ENCODE assay signal across 3 cellular contexts in genomic region chr9:76218868-76219462, GRCh38.
TF ChIP-seq lines count a peak whose summit lies in the region.

No MANE protein-coding gene starts in this region.

TF ChIP-seq in A549, 52 proteins besides CTCF, POLR2A, EP300 and RAD21 (continued from another document):
- TF ChIP-seq MAFK (IDR thresholded peaks at IDR 0.05; ENCODE audit: partially characterized antibody) (peak; percentile 80), HMGXB4 (CRISPR knock-in tag; IDR thresholded peaks at IDR 0.05; ENCODE audit: borderline replicate concordance) (no peak), ESRRA (IDR thresholded peaks at IDR 0.05; ENCODE audit: borderline replicate concordance, low read length) (no peak), EHMT2 (IDR thresholded peaks at IDR 0.05; ENCODE audit: low read depth) (no peak)

TF ChIP-seq in IMR-90, 13 proteins besides CTCF, POLR2A, EP300 and RAD21 (continued from another document):
- no peak for TF ChIP-seq NFE2L2 (IDR thresholded peaks at IDR 0.05; ENCODE audit: low read depth, low read length)

TF ChIP-seq in HEK293T, 16 proteins besides CTCF, POLR2A, EP300 and RAD21 (continued from another document):
- TF ChIP-seq FOXM1 (IDR thresholded peaks at IDR 0.05; ENCODE audit: borderline replicate concordance) (no peak), HDGF (IDR thresholded peaks at IDR 0.05; ENCODE audit: borderline replicate concordance) (no peak), SP1 (IDR thresholded peaks at IDR 0.05) (no peak), ELF4 (IDR thresholded peaks at IDR 0.05) (no peak), PKNOX1 (IDR thresholded peaks at IDR 0.05) (no peak), CTBP1 (IDR thresholded peaks at IDR 0.05; ENCODE audit: borderline replicate concordance) (no peak), LEF1 (IDR thresholded peaks at IDR 0.05; ENCODE audit: borderline replicate concordance) (no peak), TARDBP (IDR thresholded peaks at IDR 0.05) (no peak)
